In genomic region chr4:95129036-95129435, GRCh38 we compare ENCODE assay signal across 29 cellular contexts.
DNase-seq lines count a peak whose midpoint lies in the region; ATAC-seq, FAIRE-seq and TF ChIP-seq lines count a peak whose summit lies in the region.
"Had no signal": no experiment of that assay in that cellular context is flagged by ENCODE, and none has a peak within 500 bp of the region (broad histone marks: within the 10 kb centered on the region; RNA-seq: fewer than 3 reads in every experiment).

No MANE protein-coding gene starts in this region.

- dilution Hi-C loops in endothelial cell of umbilical vein (cut with MboI; ENCODE audit: extremely low pct_ligation_motif_present, low sequenced_read_pairs) = no loop called here

- H3K4me3 ChIP-seq in BLaER1 = no peak overlapping the region
- H3K4me3 ChIP-seq in SK-N-MC = peak overlapping the region; percentile 44
- H3K4me3 ChIP-seq in endothelial cell of umbilical vein (replicated peaks in 1 of 3; ENCODE audit: insufficient read depth in 1 of 3, low read depth in 1 of 3, low read length in 3 of 3) = no peak overlapping the region
- H3K4me3 ChIP-seq: body of pancreas, stomach, thyroid gland, uterus had no signal

- H3K27ac ChIP-seq in BLaER1 = peak overlapping the region; percentile 38; the same call in 1 of the 2 replicates
- peak overlapping the region; percentile 98; the same call in 1 of the 2 replicates for H3K27ac ChIP-seq in SK-N-MC
- H3K27ac ChIP-seq in endothelial cell of umbilical vein (ENCODE audit: insufficient read depth, low read depth, low read length) = peak overlapping the region; percentile 97
- H3K27ac ChIP-seq: body of pancreas, parathyroid adenoma, RWPE1, thyroid gland, uterus had no signal

- FAIRE-seq in endothelial cell of umbilical vein (lab: Jason Lieb, UNC) = no peak
- FAIRE-seq: GM12891 had no signal

- no peaks in the 10 kb centered on the region for H3K27me3 ChIP-seq in BLaER1
- H3K27me3 ChIP-seq in endothelial cell of umbilical vein (ENCODE audit: control insufficient read depth in 2 of 2, insufficient read depth in 2 of 2, low read length in 2 of 2) = no peaks in the 10 kb centered on the region
- H3K27me3 ChIP-seq: BE2C, body of pancreas, stomach, thyroid gland, uterus had no signal

- no TSS peak for BruUV-seq in endothelial cell of umbilical vein (replicated peaks; lab: Mats Ljungman, UMichigan)

- no peaks in the 10 kb centered on the region for H3K36me3 ChIP-seq in BLaER1
- no peaks in the 10 kb centered on the region for H3K36me3 ChIP-seq in SK-N-MC (ENCODE audit: insufficient read depth, low read length)
- no peaks in the 10 kb centered on the region for H3K36me3 ChIP-seq in endothelial cell of umbilical vein (ENCODE audit: control insufficient read depth in 2 of 2, extremely low read depth in 1 of 2, insufficient read depth in 2 of 2, low read length in 2 of 2)
- H3K36me3 ChIP-seq: stomach, thyroid gland, uterus had no signal

- CTCF ChIA-PET in endothelial cell of umbilical vein (lab: Charles Lee) = interaction anchor here (0.9 to 1.3 kb wide), 2 partner anchors 16 to 508 kb away, joined by 3 to 4 read pairs; no protein-coding TSS in a partner anchor

- TF ChIP-seq POLR2A in endothelial cell of umbilical vein (IDR thresholded peaks at IDR 0.05; ENCODE audit: low read depth, low read length) = no peak

- TF ChIP-seq CTCF in endothelial cell of umbilical vein (IDR thresholded peaks at IDR 0.05; ENCODE audit: extremely low read depth in 1 of 2, insufficient read depth in 1 of 2, low read depth in 1 of 2, low read length in 2 of 2) = no peak

- H3K4me1 ChIP-seq in BLaER1 = peaks cover 28% of the 10 kb centered on the region
- peaks cover 16% of the 10 kb centered on the region for H3K4me1 ChIP-seq in endothelial cell of umbilical vein (ENCODE audit: control insufficient read depth, extremely low read depth, insufficient read depth, low read length)
- H3K4me1 ChIP-seq: body of pancreas, parathyroid adenoma, stomach, thyroid gland, uterus had no signal

- POLR2A ChIA-PET in endothelial cell of umbilical vein (lab: Charles Lee) = no interaction called here

- peak overlapping the region; percentile 82 for H2AFZ ChIP-seq in endothelial cell of umbilical vein (ENCODE audit: low read depth, low read length)
- H2AFZ ChIP-seq: parathyroid adenoma had no signal

- no peaks in the 10 kb centered on the region for H3K79me2 ChIP-seq in endothelial cell of umbilical vein (ENCODE audit: control insufficient read depth, insufficient read depth, low read length)
- H3K79me2 ChIP-seq: parathyroid adenoma had no signal

- H3K9me3 ChIP-seq in BLaER1 = no peaks in the 10 kb centered on the region; the same call in 1 of the 2 replicates
- no peaks in the 10 kb centered on the region for H3K9me3 ChIP-seq in SK-N-MC (ENCODE audit: low read depth, low read length)
- no peaks in the 10 kb centered on the region for H3K9me3 ChIP-seq in endothelial cell of umbilical vein (replicated peaks; ENCODE audit: control insufficient read depth, insufficient read depth, low read length)
- H3K9me3 ChIP-seq: BE2C, body of pancreas, SK-N-SH, stomach, thyroid gland, uterus had no signal

- ATAC-seq in GM21619 (IDR thresholded peaks at IDR 0.05; ENCODE audit: unreplicated experiment) = no peak
- ATAC-seq: left lobe of liver had no signal

- H3K9me1 ChIP-seq in endothelial cell of umbilical vein (replicated peaks; ENCODE audit: control insufficient read depth, extremely low read depth, insufficient read depth, low read length) = no peaks in the 10 kb centered on the region

- no peak overlapping the region for H3K9ac ChIP-seq in BLaER1
- no peak overlapping the region for H3K9ac ChIP-seq in SK-N-MC (ENCODE audit: insufficient read length)
- peak overlapping the region; percentile 77 for H3K9ac ChIP-seq in endothelial cell of umbilical vein (replicated peaks; ENCODE audit: extremely low read depth, insufficient read depth, low read length)
- H3K9ac ChIP-seq: parathyroid adenoma, SK-N-SH had no signal

- no peak for DNase-seq in SK-N-MC (ENCODE audit: low read depth, low spot score)
- DNase-seq in endothelial cell of umbilical vein (ENCODE audit: low read depth, low spot score) = peak; percentile 21
- peak; percentile 10 for DNase-seq in renal cortical epithelial cell (ENCODE audit: low read depth)
- DNase-seq in midbrain (lab: John Stamatoyannopoulos, UW) = no peak
- no peak for DNase-seq in T-helper 1 cell
- DNase-seq in activated CD4-positive, alpha-beta T cell treated with anti-CD3 and anti-CD28 coated beads, Interleukin-2, amount 50 U/mL, for 48 hours = no peak
- DNase-seq: activated B cell treated with CpG ODN at 0.5 μM for 24 hours; activated CD4-positive, alpha-beta T cell treated with anti-CD3 and anti-CD28 coated beads, Interleukin-2, amount 50 U/mL, for 1 hour; activated T-cell treated with anti-CD3 and anti-CD28 coated beads, Interleukin-2, amount 50 U/mL, for 48 hours; BE2C; body of pancreas; cerebellar nuclear complex; glutamatergic neuron; NCI-H1048; NCI-H1694; NCI-H2171; right cardiac atrium; SK-N-SH; stimulated activated CD4-positive, alpha-beta T cell treated with anti-CD3 and anti-CD28 coated beads, Interleukin-12 subunit alpha, Interleukin-12 subunit beta, amount 100 ng/mL, for 4 hours; stimulated activated CD4-positive, alpha-beta T cell treated with anti-CD3 and anti-CD28 coated beads, Interleukin-2, amount 100 ng/mL, for 48 hours; stomach; thyroid gland; uterus had no signal

- no peaks in the 10 kb centered on the region for H4K20me1 ChIP-seq in BLaER1
- H4K20me1 ChIP-seq in endothelial cell of umbilical vein (replicated peaks; ENCODE audit: control insufficient read depth, extremely low read depth, insufficient read depth, low read length) = no peaks in the 10 kb centered on the region

- intact Hi-C loops in endothelial cell of umbilical vein (cut with micrococcal nuclease) = loop anchor here (10.0 kb wide), 2 partner anchors 374 to 824 kb away; partner anchors contain the start of gene BMPR1B

- H3K4me2 ChIP-seq in BLaER1 (peak overlapping the region; percentile 64), endothelial cell of umbilical vein (ENCODE audit: insufficient read depth, low read length) (no peak overlapping the region)

TF ChIP-seq in endothelial cell of umbilical vein, 7 proteins besides CTCF, POLR2A, EP300 and RAD21:
- TF ChIP-seq MYC (IDR thresholded peaks at IDR 0.05; ENCODE audit: low read depth, low read length) (no peak), POLR2AphosphoS5 (IDR thresholded peaks at IDR 0.05; ENCODE audit: insufficient read depth, low read depth, low read length) (no peak), GATA2 (IDR thresholded peaks at IDR 0.05; ENCODE audit: insufficient read depth, insufficient read length, low read depth, low read length) (no peak), FOS (IDR thresholded peaks at IDR 0.05; ENCODE audit: borderline replicate concordance, insufficient read depth, low read length) (no peak), EZH2 (IDR thresholded peaks at IDR 0.05; ENCODE audit: borderline replicate concordance, low read depth, low read length, severe bottlenecking) (no peak), JUN (IDR thresholded peaks at IDR 0.05; ENCODE audit: borderline replicate concordance, insufficient read depth, insufficient read length, low read depth) (no peak), MAX (IDR thresholded peaks at IDR 0.05; ENCODE audit: insufficient read depth, insufficient read length) (no peak)

Comparison
In these comparisons a context has a peak if more than half of its experiments do, and no peak if none do; other contexts are left out.
1. H3K27ac ChIP-seq: peak in every context shown above with its lines; median percentile 98 in SK-N-MC; 97 in endothelial cell of umbilical vein; 38 in BLaER1.
2. DNase-seq: peak in endothelial cell of umbilical vein (single experiment) and renal cortical epithelial cell (single experiment); none in SK-N-MC (single experiment), midbrain (single experiment), T-helper 1 cell (0 of 5) and activated CD4-positive, alpha-beta T cell treated with anti-CD3 and anti-CD28 coated beads, Interleukin-2, amount 50 U/mL, for 48 hours (0 of 2).